ENCODE assay signal across 21 cellular contexts in the genomic region with DNA sequence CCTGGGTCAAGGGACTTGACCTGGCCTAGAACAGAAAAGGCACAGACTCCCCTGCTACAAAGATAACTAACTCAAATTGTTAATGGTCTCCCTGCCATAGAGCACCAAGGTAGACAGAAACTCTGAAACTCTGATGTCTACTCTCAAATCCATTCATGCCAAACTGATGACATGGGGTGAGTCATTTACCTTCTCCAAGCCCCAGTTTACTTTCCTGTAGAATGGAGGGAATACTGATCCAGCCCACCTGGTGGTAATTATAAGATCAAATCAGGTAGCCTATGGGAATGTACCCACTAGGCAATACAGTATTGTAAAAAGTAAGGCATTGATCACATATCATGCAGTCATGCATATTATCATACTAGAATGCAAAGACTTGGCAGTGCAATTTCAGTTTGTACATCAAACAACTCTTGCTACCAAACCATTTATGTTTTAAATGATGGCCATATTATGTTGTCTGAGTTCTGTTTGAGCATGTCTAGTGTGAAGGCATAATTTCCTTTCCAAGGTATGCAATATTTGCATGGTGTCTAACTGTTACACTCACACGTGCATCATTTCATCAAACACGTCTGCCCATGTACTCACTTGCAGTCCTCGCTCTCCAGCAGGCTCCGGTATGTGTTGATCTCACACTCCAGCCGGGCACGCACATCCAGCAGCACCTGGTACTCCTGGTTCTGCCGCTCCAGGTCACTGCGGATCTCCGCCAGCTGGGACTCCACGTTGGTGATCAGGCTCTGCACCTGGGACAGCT. TPM values are rescaled to one million over a fixed set of nuclear protein-coding genes. Genes with fewer than 3 reads are reported as not detected.
DNase-seq lines count a peak whose midpoint lies in the region; ATAC-seq and TF ChIP-seq lines count a peak whose summit lies in the region.
"Had no signal": no experiment of that assay in that cellular context is flagged by ENCODE, and none has a peak within 500 bp of the region (broad histone marks: within the 10 kb centered on the region; RNA-seq: fewer than 3 reads in every experiment).

No MANE protein-coding gene starts in this region.

- H3F3A ChIP-seq in neural progenitor cell (ENCODE audit: low read depth), result no peaks in the 10 kb centered on the region

- no peaks in the 10 kb centered on the region for H4K20me1 ChIP-seq in neural progenitor cell (ENCODE audit: low read depth)

- ATAC-seq in left colon (no peak), GM19324 (IDR thresholded peaks at IDR 0.05; ENCODE audit: low FRiP score, unreplicated experiment) (no peak)
- ATAC-seq: K562 had no signal

- no peaks in the 10 kb centered on the region for H3K36me3 ChIP-seq in neural progenitor cell
- H3K36me3 ChIP-seq: HAP-1 had no signal

- intact Hi-C loops in left colon (cut with DNase I, micrococcal nuclease), result no loop called here

- no peaks in the 10 kb centered on the region for H3K9me3 Mint-ChIP-seq in neural progenitor cell

- H3K27me3 Mint-ChIP-seq in neural progenitor cell (ENCODE audit: insufficient read depth, low read depth), result peaks cover 10% of the 10 kb centered on the region

- peak; percentile 58 for DNase-seq in ELR (ENCODE audit: low read depth)
- DNase-seq in NCI-H526 treated with DMSO at 0.1 percent for 48 hours (lab: John Stamatoyannopoulos, UW), result peak; percentile 51
- peak; percentile 84 for DNase-seq in epithelial cell of prostate (ENCODE audit: low read depth, low spot score)
- DNase-seq in neural progenitor cell (ENCODE audit: low spot score), result no peak
- DNase-seq in NCI-H2227 (lab: John Stamatoyannopoulos, UW; ENCODE audit: unreplicated experiment), result no peak
- no peak for DNase-seq in stimulated activated CD4-positive, alpha-beta T cell treated with anti-CD3 and anti-CD28 coated beads, Interleukin-15, amount 100 ng/mL, for 24 hours
- no peak for DNase-seq in left colon
- DNase-seq: DMS 273 treated with DMSO at 0.1 percent for 48 hours, NCI-H1436 treated with DMSO at 0.1 percent for 48 hours, NCI-H2029 treated with DMSO at 0.1 percent for 48 hours, NCI-H2171 treated with DMSO at 0.1 percent for 48 hours, NCI-H82, SHP77 treated with DMSO at 0.1 percent for 48 hours had no signal

- no peak overlapping the region for H3K4me2 ChIP-seq in neural progenitor cell

- H3K9ac ChIP-seq in neural progenitor cell, result no peak overlapping the region

- H2AFZ ChIP-seq in neural progenitor cell (replicated peaks), result peak overlapping the region; percentile 57

- H3K27ac ChIP-seq in epithelial cell of prostate, result peak overlapping the region; percentile 92
- no peak overlapping the region for H3K27ac ChIP-seq in neural progenitor cell
- H3K27ac ChIP-seq: C4-2B, HL-60 had no signal

- H3K4me1 ChIP-seq in neural progenitor cell, result no peaks in the 10 kb centered on the region
- H3K4me1 ChIP-seq: HAP-1 had no signal

- H3K4me3 Mint-ChIP-seq in neural progenitor cell, result no peak overlapping the region

- H3K79me2 ChIP-seq in neural progenitor cell (ENCODE audit: low read depth), result no peaks in the 10 kb centered on the region

- no peaks in the 10 kb centered on the region for H3K27me3 ChIP-seq in neural progenitor cell

- H3K9me3 ChIP-seq in neural progenitor cell (ENCODE audit: low read depth), result no peaks in the 10 kb centered on the region
- H3K9me3 ChIP-seq: HAP-1 had no signal

- peaks cover 4% of the 10 kb centered on the region for H3K4me1 Mint-ChIP-seq in neural progenitor cell

- no peak for TF ChIP-seq CTCF in neural progenitor cell (IDR thresholded peaks at IDR 0.05)

- H3K27ac Mint-ChIP-seq in neural progenitor cell, result no peak overlapping the region

- no peak overlapping the region for H3K4me3 ChIP-seq in neural progenitor cell
- H3K4me3 ChIP-seq: HAP-1, K562 had no signal

- H3K36me3 Mint-ChIP-seq in neural progenitor cell, result no peaks in the 10 kb centered on the region

RNA-seq across cellular contexts. Expression of gene KRT31, which starts 3.0 kb away (rescaled TPM):
- total RNA-seq in neural progenitor cell (ENCODE audit: low replicate concordance), result not detected in 2 replicates
- not detected for total RNA-seq in left colon
- total RNA-seq: A673, Daoy, K562, NCI-H460 had no signal

RNA-seq across cellular contexts. Expression of gene KRT34, which starts 12.3 kb away (rescaled TPM):
- not detected in 2 replicates for total RNA-seq in neural progenitor cell (ENCODE audit: low replicate concordance)
- under 1 TPM in 1 of 2 donors, not detected in 1; 0.20 TPM for total RNA-seq in left colon
- total RNA-seq: A673, K562 had no signal

RNA-seq across cellular contexts. Expression of gene KRT33B, which starts 24.8 kb away (rescaled TPM):
- not detected in 2 replicates for total RNA-seq in neural progenitor cell (ENCODE audit: low replicate concordance)
- not detected for total RNA-seq in left colon
- total RNA-seq: A673, Daoy, K562, NCI-H460 had no signal

RNA-seq across cellular contexts. Expression of gene KRT37, which starts 29.9 kb away (rescaled TPM):
- total RNA-seq in neural progenitor cell (ENCODE audit: low replicate concordance) (not detected in 2 replicates), left colon (not detected)
- total RNA-seq: A673, Daoy, K562, NCI-H460 had no signal

RNA-seq across cellular contexts. Expression of gene KRT33A, which starts 43.8 kb away (rescaled TPM):
- not detected in 2 replicates for total RNA-seq in neural progenitor cell (ENCODE audit: low replicate concordance)
- not detected for total RNA-seq in left colon
- total RNA-seq: A673, Daoy, K562, NCI-H460 had no signal

Comparison
In these comparisons a context has a peak if more than half of its experiments do, and no peak if none do; other contexts are left out.
1. DNase-seq: peak in ELR (single experiment), NCI-H526 treated with DMSO at 0.1 percent for 48 hours (single experiment) and epithelial cell of prostate (single experiment); none in neural progenitor cell (single experiment), NCI-H2227 (single experiment), stimulated activated CD4-positive, alpha-beta T cell treated with anti-CD3 and anti-CD28 coated beads, Interleukin-15, amount 100 ng/mL, for 24 hours (single experiment) and left colon (0 of 2).